Comparison of ENCODE assay signal across 1 cellular context in the genomic region with DNA sequence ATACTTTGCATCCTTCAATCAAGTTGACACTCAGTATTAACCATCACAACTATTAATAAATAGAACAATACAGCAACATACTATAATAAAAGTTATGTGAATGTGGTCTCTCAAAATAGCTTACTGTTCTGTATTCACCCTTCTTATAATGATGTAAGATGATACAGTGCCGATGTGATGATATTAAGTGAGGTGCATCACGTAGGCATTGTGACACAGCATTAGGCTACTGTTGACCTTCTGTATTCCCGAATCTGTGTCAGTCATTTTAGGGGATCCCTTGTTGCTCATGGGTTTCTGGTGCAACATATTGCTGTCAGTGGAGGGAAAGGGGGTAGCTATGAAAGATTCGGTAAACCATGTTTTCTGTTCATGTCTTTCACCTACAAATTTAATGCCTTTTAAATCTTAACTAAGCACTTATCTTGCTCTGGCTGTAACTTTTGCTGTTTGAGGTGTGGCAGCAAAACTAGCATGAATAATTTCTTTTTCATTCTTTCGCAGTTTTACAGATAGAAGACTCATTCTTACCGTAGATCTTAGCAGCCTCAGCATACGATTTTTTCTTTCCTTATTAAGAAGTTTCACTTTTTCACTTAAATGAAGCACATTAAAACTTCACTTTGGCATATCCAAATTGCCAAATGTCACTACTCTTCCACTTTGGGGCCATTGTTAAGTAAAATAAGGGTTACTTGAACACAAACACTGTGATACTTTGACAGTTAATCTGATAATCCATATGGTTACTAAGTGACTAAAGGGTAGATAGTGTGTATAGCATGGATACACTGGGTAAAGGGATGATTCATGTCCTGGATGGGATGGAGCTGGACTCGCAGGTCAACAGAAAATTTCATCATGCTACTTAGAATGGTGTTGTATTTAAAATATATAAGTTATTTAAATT.
TF ChIP-seq lines count a peak whose summit lies in the region.

No MANE protein-coding gene starts in this region.

TF ChIP-seq in HepG2, 621 proteins besides CTCF, POLR2A, EP300 and RAD21 (continued from another document and continues in another):
- TF ChIP-seq, protein P1, sequence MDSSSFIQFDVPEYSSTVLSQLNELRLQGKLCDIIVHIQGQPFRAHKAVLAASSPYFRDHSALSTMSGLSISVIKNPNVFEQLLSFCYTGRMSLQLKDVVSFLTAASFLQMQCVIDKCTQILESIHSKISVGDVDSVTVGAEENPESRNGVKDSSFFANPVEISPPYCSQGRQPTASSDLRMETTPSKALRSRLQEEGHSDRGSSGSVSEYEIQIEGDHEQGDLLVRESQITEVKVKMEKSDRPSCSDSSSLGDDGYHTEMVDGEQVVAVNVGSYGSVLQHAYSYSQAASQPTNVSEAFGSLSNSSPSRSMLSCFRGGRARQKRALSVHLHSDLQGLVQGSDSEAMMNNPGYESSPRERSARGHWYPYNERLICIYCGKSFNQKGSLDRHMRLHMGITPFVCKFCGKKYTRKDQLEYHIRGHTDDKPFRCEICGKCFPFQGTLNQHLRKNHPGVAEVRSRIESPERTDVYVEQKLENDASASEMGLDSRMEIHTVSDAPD (CRISPR knock-in tag; IDR thresholded peaks at IDR 0.05): no peak
- TF ChIP-seq ZNF235 (CRISPR knock-in tag; IDR thresholded peaks at IDR 0.05; ENCODE audit: borderline replicate concordance): no peak
- TF ChIP-seq ZNF878 (CRISPR knock-in tag; IDR thresholded peaks at IDR 0.05): no peak
- no peak for TF ChIP-seq ZNF282 (IDR thresholded peaks at IDR 0.05; ENCODE audit: partially characterized antibody)
- no peak for TF ChIP-seq SP2 (CRISPR knock-in tag; IDR thresholded peaks at IDR 0.05)
- TF ChIP-seq ATRX (CRISPR knock-in tag; IDR thresholded peaks at IDR 0.05; ENCODE audit: borderline replicate concordance): no peak
- no peak for TF ChIP-seq ZNF788 (CRISPR knock-in tag; IDR thresholded peaks at IDR 0.05; ENCODE audit: borderline replicate concordance)
- TF ChIP-seq ZNF326 (CRISPR knock-in tag; IDR thresholded peaks at IDR 0.05; ENCODE audit: borderline replicate concordance): no peak
- TF ChIP-seq, protein P2, sequence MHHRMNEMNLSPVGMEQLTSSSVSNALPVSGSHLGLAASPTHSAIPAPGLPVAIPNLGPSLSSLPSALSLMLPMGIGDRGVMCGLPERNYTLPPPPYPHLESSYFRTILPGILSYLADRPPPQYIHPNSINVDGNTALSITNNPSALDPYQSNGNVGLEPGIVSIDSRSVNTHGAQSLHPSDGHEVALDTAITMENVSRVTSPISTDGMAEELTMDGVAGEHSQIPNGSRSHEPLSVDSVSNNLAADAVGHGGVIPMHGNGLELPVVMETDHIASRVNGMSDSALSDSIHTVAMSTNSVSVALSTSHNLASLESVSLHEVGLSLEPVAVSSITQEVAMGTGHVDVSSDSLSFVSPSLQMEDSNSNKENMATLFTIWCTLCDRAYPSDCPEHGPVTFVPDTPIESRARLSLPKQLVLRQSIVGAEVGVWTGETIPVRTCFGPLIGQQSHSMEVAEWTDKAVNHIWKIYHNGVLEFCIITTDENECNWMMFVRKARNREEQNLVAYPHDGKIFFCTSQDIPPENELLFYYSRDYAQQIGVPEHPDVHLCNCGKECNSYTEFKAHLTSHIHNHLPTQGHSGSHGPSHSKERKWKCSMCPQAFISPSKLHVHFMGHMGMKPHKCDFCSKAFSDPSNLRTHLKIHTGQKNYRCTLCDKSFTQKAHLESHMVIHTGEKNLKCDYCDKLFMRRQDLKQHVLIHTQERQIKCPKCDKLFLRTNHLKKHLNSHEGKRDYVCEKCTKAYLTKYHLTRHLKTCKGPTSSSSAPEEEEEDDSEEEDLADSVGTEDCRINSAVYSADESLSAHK (CRISPR knock-in tag; IDR thresholded peaks at IDR 0.05; ENCODE audit: borderline replicate concordance): no peak
- no peak for TF ChIP-seq FIP1L1 (IDR thresholded peaks at IDR 0.05; ENCODE audit: borderline replicate concordance, insufficient read depth, low read depth, low read length)
- TF ChIP-seq HOXA7 (CRISPR knock-in tag; IDR thresholded peaks at IDR 0.05): no peak
- TF ChIP-seq, protein P3, sequence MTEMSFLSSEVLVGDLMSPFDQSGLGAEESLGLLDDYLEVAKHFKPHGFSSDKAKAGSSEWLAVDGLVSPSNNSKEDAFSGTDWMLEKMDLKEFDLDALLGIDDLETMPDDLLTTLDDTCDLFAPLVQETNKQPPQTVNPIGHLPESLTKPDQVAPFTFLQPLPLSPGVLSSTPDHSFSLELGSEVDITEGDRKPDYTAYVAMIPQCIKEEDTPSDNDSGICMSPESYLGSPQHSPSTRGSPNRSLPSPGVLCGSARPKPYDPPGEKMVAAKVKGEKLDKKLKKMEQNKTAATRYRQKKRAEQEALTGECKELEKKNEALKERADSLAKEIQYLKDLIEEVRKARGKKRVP (CRISPR knock-in tag; IDR thresholded peaks at IDR 0.05): peak in 1 of 2 experiments; percentile 77; a peak in 2 of 4 replicates
- no peak for TF ChIP-seq ATAD3A (CRISPR knock-in tag; IDR thresholded peaks at IDR 0.05)
- TF ChIP-seq ZNF644 (CRISPR knock-in tag; IDR thresholded peaks at IDR 0.05; ENCODE audit: low read depth): 0 out of 2 replicates have a peak, but pooled peaks have one; percentile 31
- TF ChIP-seq TBX2 (CRISPR knock-in tag; IDR thresholded peaks at IDR 0.05; ENCODE audit: borderline replicate concordance): no peak
- TF ChIP-seq, protein P4, sequence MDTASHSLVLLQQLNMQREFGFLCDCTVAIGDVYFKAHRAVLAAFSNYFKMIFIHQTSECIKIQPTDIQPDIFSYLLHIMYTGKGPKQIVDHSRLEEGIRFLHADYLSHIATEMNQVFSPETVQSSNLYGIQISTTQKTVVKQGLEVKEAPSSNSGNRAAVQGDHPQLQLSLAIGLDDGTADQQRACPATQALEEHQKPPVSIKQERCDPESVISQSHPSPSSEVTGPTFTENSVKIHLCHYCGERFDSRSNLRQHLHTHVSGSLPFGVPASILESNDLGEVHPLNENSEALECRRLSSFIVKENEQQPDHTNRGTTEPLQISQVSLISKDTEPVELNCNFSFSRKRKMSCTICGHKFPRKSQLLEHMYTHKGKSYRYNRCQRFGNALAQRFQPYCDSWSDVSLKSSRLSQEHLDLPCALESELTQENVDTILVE (CRISPR knock-in tag; IDR thresholded peaks at IDR 0.05): no peak
- no peak for TF ChIP-seq ZNF256 (CRISPR knock-in tag; conservative IDR thresholded peaks at IDR 0.05)
- TF ChIP-seq, protein P5, sequence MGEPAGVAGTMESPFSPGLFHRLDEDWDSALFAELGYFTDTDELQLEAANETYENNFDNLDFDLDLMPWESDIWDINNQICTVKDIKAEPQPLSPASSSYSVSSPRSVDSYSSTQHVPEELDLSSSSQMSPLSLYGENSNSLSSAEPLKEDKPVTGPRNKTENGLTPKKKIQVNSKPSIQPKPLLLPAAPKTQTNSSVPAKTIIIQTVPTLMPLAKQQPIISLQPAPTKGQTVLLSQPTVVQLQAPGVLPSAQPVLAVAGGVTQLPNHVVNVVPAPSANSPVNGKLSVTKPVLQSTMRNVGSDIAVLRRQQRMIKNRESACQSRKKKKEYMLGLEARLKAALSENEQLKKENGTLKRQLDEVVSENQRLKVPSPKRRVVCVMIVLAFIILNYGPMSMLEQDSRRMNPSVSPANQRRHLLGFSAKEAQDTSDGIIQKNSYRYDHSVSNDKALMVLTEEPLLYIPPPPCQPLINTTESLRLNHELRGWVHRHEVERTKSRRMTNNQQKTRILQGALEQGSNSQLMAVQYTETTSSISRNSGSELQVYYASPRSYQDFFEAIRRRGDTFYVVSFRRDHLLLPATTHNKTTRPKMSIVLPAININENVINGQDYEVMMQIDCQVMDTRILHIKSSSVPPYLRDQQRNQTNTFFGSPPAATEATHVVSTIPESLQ (CRISPR knock-in tag; conservative IDR thresholded peaks at IDR 0.05): no peak
- TF ChIP-seq ERF (CRISPR knock-in tag; IDR thresholded peaks at IDR 0.05): 0 out of 2 replicates have a peak, but pooled peaks have one; percentile 19
- TF ChIP-seq, protein P6, sequence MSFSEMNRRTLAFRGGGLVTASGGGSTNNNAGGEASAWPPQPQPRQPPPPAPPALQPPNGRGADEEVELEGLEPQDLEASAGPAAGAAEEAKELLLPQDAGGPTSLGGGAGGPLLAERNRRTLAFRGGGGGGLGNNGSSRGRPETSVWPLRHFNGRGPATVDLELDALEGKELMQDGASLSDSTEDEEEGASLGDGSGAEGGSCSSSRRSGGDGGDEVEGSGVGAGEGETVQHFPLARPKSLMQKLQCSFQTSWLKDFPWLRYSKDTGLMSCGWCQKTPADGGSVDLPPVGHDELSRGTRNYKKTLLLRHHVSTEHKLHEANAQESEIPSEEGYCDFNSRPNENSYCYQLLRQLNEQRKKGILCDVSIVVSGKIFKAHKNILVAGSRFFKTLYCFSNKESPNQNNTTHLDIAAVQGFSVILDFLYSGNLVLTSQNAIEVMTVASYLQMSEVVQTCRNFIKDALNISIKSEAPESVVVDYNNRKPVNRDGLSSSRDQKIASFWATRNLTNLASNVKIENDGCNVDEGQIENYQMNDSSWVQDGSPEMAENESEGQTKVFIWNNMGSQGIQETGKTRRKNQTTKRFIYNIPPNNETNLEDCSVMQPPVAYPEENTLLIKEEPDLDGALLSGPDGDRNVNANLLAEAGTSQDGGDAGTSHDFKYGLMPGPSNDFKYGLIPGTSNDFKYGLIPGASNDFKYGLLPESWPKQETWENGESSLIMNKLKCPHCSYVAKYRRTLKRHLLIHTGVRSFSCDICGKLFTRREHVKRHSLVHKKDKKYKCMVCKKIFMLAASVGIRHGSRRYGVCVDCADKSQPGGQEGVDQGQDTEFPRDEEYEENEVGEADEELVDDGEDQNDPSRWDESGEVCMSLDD (CRISPR knock-in tag; IDR thresholded peaks at IDR 0.05; ENCODE audit: borderline replicate concordance): no peak
- no peak for TF ChIP-seq FOSL1 (CRISPR knock-in tag; IDR thresholded peaks at IDR 0.05; ENCODE audit: borderline replicate concordance)
- peak; percentile 79 for TF ChIP-seq FOSL2 (CRISPR knock-in tag; IDR thresholded peaks at IDR 0.05)
- no peak for TF ChIP-seq SALL2 (CRISPR knock-in tag; IDR thresholded peaks at IDR 0.05)
- TF ChIP-seq NFKBIZ (CRISPR knock-in tag; IDR thresholded peaks at IDR 0.05): no peak
- TF ChIP-seq POLR2G (IDR thresholded peaks at IDR 0.05; ENCODE audit: low read depth, low read length): peak; percentile 39; the same call in 1 of the 2 replicates
- no peak for TF ChIP-seq ELF4 (CRISPR knock-in tag; IDR thresholded peaks at IDR 0.05; ENCODE audit: borderline replicate concordance)
- TF ChIP-seq, protein P7, sequence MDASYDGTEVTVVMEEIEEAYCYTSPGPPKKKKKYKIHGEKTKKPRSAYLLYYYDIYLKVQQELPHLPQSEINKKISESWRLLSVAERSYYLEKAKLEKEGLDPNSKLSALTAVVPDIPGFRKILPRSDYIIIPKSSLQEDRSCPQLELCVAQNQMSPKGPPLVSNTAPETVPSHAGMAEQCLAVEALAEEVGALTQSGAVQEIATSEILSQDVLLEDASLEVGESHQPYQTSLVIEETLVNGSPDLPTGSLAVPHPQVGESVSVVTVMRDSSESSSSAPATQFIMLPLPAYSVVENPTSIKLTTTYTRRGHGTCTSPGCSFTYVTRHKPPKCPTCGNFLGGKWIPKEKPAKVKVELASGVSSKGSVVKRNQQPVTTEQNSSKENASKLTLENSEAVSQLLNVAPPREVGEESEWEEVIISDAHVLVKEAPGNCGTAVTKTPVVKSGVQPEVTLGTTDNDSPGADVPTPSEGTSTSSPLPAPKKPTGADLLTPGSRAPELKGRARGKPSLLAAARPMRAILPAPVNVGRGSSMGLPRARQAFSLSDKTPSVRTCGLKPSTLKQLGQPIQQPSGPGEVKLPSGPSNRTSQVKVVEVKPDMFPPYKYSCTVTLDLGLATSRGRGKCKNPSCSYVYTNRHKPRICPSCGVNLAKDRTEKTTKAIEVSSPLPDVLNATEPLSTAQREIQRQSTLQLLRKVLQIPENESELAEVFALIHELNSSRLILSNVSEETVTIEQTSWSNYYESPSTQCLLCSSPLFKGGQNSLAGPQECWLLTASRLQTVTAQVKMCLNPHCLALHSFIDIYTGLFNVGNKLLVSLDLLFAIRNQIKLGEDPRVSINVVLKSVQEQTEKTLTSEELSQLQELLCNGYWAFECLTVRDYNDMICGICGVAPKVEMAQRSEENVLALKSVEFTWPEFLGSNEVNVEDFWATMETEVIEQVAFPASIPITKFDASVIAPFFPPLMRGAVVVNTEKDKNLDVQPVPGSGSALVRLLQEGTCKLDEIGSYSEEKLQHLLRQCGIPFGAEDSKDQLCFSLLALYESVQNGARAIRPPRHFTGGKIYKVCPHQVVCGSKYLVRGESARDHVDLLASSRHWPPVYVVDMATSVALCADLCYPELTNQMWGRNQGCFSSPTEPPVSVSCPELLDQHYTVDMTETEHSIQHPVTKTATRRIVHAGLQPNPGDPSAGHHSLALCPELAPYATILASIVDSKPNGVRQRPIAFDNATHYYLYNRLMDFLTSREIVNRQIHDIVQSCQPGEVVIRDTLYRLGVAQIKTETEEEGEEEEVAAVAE (CRISPR knock-in tag; IDR thresholded peaks at IDR 0.05; ENCODE audit: borderline replicate concordance): no peak
- TF ChIP-seq FOXM1 (CRISPR knock-in tag; IDR thresholded peaks at IDR 0.05): no peak
- no peak for TF ChIP-seq MEF2D (CRISPR knock-in tag; IDR thresholded peaks at IDR 0.05)
- TF ChIP-seq, protein P8, sequence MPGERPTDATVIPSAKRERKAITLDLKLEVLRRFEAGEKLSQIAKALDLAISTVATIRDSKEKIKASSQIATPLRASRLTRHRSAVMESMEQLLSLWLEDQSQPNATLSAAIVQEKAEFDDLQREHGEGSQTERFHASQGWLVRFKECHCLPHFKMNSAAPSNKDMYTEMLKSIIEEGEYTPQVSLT (CRISPR knock-in tag; IDR thresholded peaks at IDR 0.05; ENCODE audit: borderline replicate concordance, low read depth): no peak
- TF ChIP-seq NFIB (CRISPR knock-in tag; IDR thresholded peaks at IDR 0.05; ENCODE audit: borderline replicate concordance): no peak
- TF ChIP-seq SAP130 (CRISPR knock-in tag; IDR thresholded peaks at IDR 0.05; ENCODE audit: low read depth): peak; percentile 33; the same call in 1 of the 2 replicates
- no peak for TF ChIP-seq KAT7 (CRISPR knock-in tag; IDR thresholded peaks at IDR 0.05; ENCODE audit: borderline replicate concordance)
- no peak for TF ChIP-seq NRL (CRISPR knock-in tag; IDR thresholded peaks at IDR 0.05; ENCODE audit: borderline replicate concordance)
- TF ChIP-seq LCORL (IDR thresholded peaks at IDR 0.05): no peak
- TF ChIP-seq LCORL (CRISPR knock-in tag; IDR thresholded peaks at IDR 0.05): no peak
- no peak for TF ChIP-seq SPEN (CRISPR knock-in tag; IDR thresholded peaks at IDR 0.05; ENCODE audit: low read depth)
- TF ChIP-seq TMF1 (CRISPR knock-in tag; IDR thresholded peaks at IDR 0.05; ENCODE audit: low read depth): no peak
